ENCODE assay signal across 7 cellular contexts in the genomic region with DNA sequence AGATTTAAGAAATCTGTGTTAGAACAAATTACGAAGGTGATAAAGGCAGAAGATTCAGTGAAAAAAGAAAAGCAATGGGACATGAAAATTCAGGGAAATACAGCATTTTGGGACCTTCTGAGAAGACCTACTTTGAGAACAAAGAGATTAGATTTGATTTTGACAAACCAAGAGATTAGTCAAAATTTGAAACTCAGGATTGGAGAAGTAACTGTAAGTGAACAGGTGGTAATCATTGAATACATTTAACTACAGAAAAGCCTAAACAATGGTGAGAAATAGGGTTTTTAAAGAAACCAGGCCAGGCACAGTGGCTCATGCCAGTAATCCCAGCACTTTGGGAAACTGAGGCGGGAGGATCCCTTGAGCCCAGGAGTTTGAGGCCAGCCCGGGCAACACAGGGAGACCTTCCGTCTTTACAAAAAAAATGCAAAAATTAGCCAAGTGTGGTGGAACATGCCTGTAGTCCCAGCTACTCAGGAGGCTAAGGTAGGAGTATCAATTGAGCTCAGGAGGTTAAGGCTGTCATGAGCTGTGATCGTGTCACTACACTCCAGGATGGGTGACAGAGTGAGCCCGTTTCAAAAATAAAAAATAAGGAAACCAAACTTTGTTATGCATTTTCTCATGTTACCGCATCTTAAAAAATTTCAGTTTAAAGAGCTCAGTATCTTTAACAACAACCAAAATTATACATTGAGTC. TPM values are rescaled to one million over a fixed set of nuclear protein-coding genes. Genes with fewer than 3 reads are reported as not detected.
A peak's percentile ranks its signal among the peaks of the same experiment; 100 is the strongest.
DNase-seq lines count a peak whose midpoint lies in the region; ATAC-seq and TF ChIP-seq lines count a peak whose summit lies in the region.

No MANE protein-coding gene starts in this region.

- no peaks in the 10 kb centered on the region for H3K9me3 ChIP-seq in smooth muscle cell (replicated peaks; ENCODE audit: low read depth)

- no peak for TF ChIP-seq CTCF in smooth muscle cell (IDR thresholded peaks at IDR 0.05; ENCODE audit: borderline replicate concordance, insufficient read depth, poor library complexity, severe bottlenecking)

- peak overlapping the region; percentile 73 for H3K4me3 Mint-ChIP-seq in activated naive CD8-positive, alpha-beta T cell
- no peak overlapping the region for H3K4me3 Mint-ChIP-seq in T-helper 2 cell treated with Interferon-gamma antibody and Interleukin-4, amounts not matched to agents 5 μg/mL and 100 μg/mL, for 36 hours

- no peaks in the 10 kb centered on the region for H3K36me3 ChIP-seq in smooth muscle cell (ENCODE audit: low read depth)

- no peaks in the 10 kb centered on the region for H3K27me3 ChIP-seq in smooth muscle cell (ENCODE audit: low read depth)

- peak overlapping the region; percentile 70 for H2AFZ ChIP-seq in smooth muscle cell (ENCODE audit: low read depth)

- DNase-seq in smooth muscle cell (lab: John Stamatoyannopoulos, UW; ENCODE audit: unreplicated experiment) (no peak), DMS114 treated with DMSO at 0.1 percent for 48 hours (lab: John Stamatoyannopoulos, UW; ENCODE audit: unreplicated experiment) (no peak)
- no peak for DNase-seq in T-helper 2 cell treated with Interferon-gamma antibody and Interleukin-4, amounts not matched to agents 5 μg/mL and 100 μg/mL, for 36 hours (ENCODE audit: low spot score)

- peaks cover 15% of the 10 kb centered on the region for H3K4me1 Mint-ChIP-seq in activated naive CD8-positive, alpha-beta T cell (ENCODE audit: low read depth)
- peaks cover 4% of the 10 kb centered on the region for H3K4me1 Mint-ChIP-seq in T-helper 2 cell treated with Interferon-gamma antibody and Interleukin-4, amounts not matched to agents 5 μg/mL and 100 μg/mL, for 36 hours (ENCODE audit: low read depth)

- H3K4me2 ChIP-seq in smooth muscle cell = peak overlapping the region; percentile 28

- H3K4me3 ChIP-seq in smooth muscle cell = no peak overlapping the region

- no peaks in the 10 kb centered on the region for H4K20me1 ChIP-seq in smooth muscle cell (ENCODE audit: low read depth)

- H3K27me3 Mint-ChIP-seq in activated naive CD8-positive, alpha-beta T cell = no peaks in the 10 kb centered on the region
- peaks cover 8% of the 10 kb centered on the region for H3K27me3 Mint-ChIP-seq in T-helper 2 cell treated with Interferon-gamma antibody and Interleukin-4, amounts not matched to agents 5 μg/mL and 100 μg/mL, for 36 hours (ENCODE audit: low read depth)

- WGBS in smooth muscle cell (ENCODE audit: low lambda C conversion rate) = 91% methylated on average over 7 of the region's 7 CpGs

- peak; percentile 53 for ATAC-seq in GM18868 (IDR thresholded peaks at IDR 0.05; ENCODE audit: unreplicated experiment)
- peak; percentile 40 for ATAC-seq in HG02678 (IDR thresholded peaks at IDR 0.05; ENCODE audit: unreplicated experiment)
- no peak for ATAC-seq in GM21526 (IDR thresholded peaks at IDR 0.05; ENCODE audit: low FRiP score, unreplicated experiment)

- H3K27ac Mint-ChIP-seq in activated naive CD8-positive, alpha-beta T cell = peak overlapping the region; percentile 52
- no peak overlapping the region for H3K27ac Mint-ChIP-seq in T-helper 2 cell treated with Interferon-gamma antibody and Interleukin-4, amounts not matched to agents 5 μg/mL and 100 μg/mL, for 36 hours

- no peak overlapping the region for H3K9ac ChIP-seq in smooth muscle cell (ENCODE audit: low read depth)

- H3F3A ChIP-seq in smooth muscle cell (ENCODE audit: low read depth) = no peaks in the 10 kb centered on the region

- no peak overlapping the region for H3K27ac ChIP-seq in smooth muscle cell (ENCODE audit: low read depth)

- no peaks in the 10 kb centered on the region for H3K9me3 Mint-ChIP-seq in activated naive CD8-positive, alpha-beta T cell (ENCODE audit: low read depth)
- H3K9me3 Mint-ChIP-seq in T-helper 2 cell treated with Interferon-gamma antibody and Interleukin-4, amounts not matched to agents 5 μg/mL and 100 μg/mL, for 36 hours = no peaks in the 10 kb centered on the region

- no peaks in the 10 kb centered on the region for H3K4me1 ChIP-seq in smooth muscle cell (ENCODE audit: low read depth)

- H3K36me3 Mint-ChIP-seq in activated naive CD8-positive, alpha-beta T cell = no peaks in the 10 kb centered on the region
- H3K36me3 Mint-ChIP-seq in T-helper 2 cell treated with Interferon-gamma antibody and Interleukin-4, amounts not matched to agents 5 μg/mL and 100 μg/mL, for 36 hours (ENCODE audit: low read depth) = no peaks in the 10 kb centered on the region

- H3K79me2 ChIP-seq in smooth muscle cell (ENCODE audit: low read depth) = no peaks in the 10 kb centered on the region

RNA-seq across cellular contexts. Expression of gene SAV1, which starts 8.9 kb away (rescaled TPM):
- 17.7 and 24.8 TPM in 2 replicates for total RNA-seq in smooth muscle cell
- 17.7 and 18.4 TPM in 2 replicates for polyA plus RNA-seq in smooth muscle cell
